ENCODE assay signal across 21 cellular contexts in the genomic region with DNA sequence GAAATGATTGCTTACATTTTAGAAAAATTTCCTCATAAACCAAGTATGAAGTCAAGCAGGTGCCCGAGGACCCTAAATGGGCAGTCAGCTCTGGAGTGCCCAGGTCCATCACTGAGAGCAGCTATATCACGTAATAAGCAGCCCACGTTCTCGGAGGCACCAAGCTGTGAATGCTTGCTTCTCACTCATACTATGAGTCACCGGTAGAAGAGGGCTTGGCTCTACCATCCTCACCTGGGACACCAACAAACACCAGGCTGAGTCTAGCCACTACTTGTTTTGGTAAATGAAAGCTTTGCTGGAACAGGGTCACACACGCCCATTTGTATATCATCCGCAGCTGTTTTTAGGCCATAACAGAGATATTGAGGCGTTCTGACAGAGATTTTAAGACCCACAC.
A peak's percentile ranks its signal among the peaks of the same experiment; 100 is the strongest.
DNase-seq lines count a peak whose midpoint lies in the region; ATAC-seq, FAIRE-seq and TF ChIP-seq lines count a peak whose summit lies in the region.
"Had no signal": no experiment of that assay in that cellular context is flagged by ENCODE, and none has a peak within 500 bp of the region (broad histone marks: within the 10 kb centered on the region; RNA-seq: fewer than 3 reads in every experiment).

No MANE protein-coding gene starts in this region.

- peaks cover 45% of the 10 kb centered on the region for H3K36me3 Mint-ChIP-seq in osteocyte (ENCODE audit: unreplicated experiment)

- peaks cover 63% of the 10 kb centered on the region for H3K4me1 Mint-ChIP-seq in osteocyte (ENCODE audit: unreplicated experiment)

- no peak overlapping the region for H3K4me3 ChIP-seq in BLaER1 treated with 17β-estradiol and CSF1 and Interleukin-3, amounts not matched to agents 10 nM and 100 nM
- H3K4me3 ChIP-seq in ovary, result no peak overlapping the region

- ATAC-seq in GM19452 (IDR thresholded peaks at IDR 0.05; ENCODE audit: unreplicated experiment) (no peak), HG03175 (IDR thresholded peaks at IDR 0.05; ENCODE audit: unreplicated experiment) (no peak)

- no peak overlapping the region for H3K27ac ChIP-seq in BLaER1 treated with 17β-estradiol and CSF1 and Interleukin-3, amounts not matched to agents 10 nM and 100 nM
- H3K27ac ChIP-seq in epithelial cell of prostate (no peak overlapping the region), ovary (no peak overlapping the region)
- H3K27ac ChIP-seq: KMS-11 had no signal

- peaks cover 26 to 100% (median 99%) of the 10 kb centered on the region in 11 experiments; a peak in 20 of 22 replicates for H4K20me1 ChIP-seq in BLaER1 treated with 17β-estradiol and CSF1 and Interleukin-3, amounts not matched to agents 10 nM and 100 nM

- peak; percentile 5 for DNase-seq in RCC 7860 (ENCODE audit: low spot score)
- peak; percentile 73 for DNase-seq in epithelial cell of prostate (ENCODE audit: low read depth, low spot score)
- DNase-seq in osteocyte (ENCODE audit: extremely low spot score, unreplicated experiment), result no peak
- no peak for DNase-seq in ovary
- DNase-seq: DMS53, EL, GF-D8, GOT3, HCEC 1CT, IMR-90, NCI-H1105, NCI-H2081 treated with DMSO at 0.1 percent for 48 hours, NCI-H2171 treated with DMSO at 0.1 percent for 48 hours, NCI-H526, OCI-M1 had no signal

- no peak overlapping the region for H3K4me3 Mint-ChIP-seq in osteocyte (ENCODE audit: unreplicated experiment)

- H3K4me1 ChIP-seq in BLaER1 treated with 17β-estradiol and CSF1 and Interleukin-3, amounts not matched to agents 10 nM and 100 nM, result peaks cover 52 to 94% (median 87%) of the 10 kb centered on the region in 10 experiments
- no peaks in the 10 kb centered on the region for H3K4me1 ChIP-seq in ovary (ENCODE audit: insufficient read depth)

- no peaks in the 10 kb centered on the region for H3K9me3 Mint-ChIP-seq in osteocyte (ENCODE audit: unreplicated experiment)

- TF ChIP-seq CTCF in osteocyte (IDR thresholded peaks at IDR 0.05) (no peak), ovary (IDR thresholded peaks at IDR 0.05) (no peak)

- H3K4me2 ChIP-seq in BLaER1 treated with 17β-estradiol and CSF1 and Interleukin-3, amounts not matched to agents 10 nM and 100 nM, result peak overlapping the region in 9 of 11 experiments; percentile 2 to 87 (median 66); a peak in 16 of 22 replicates
- H3K4me2 ChIP-seq: KMS-11 had no signal

- peak overlapping the region; percentile 38 for H3K27ac Mint-ChIP-seq in osteocyte (ENCODE audit: unreplicated experiment)

- FAIRE-seq in RCC 7860 (lab: Jason Lieb, UNC), result no peak
- FAIRE-seq: A204.1, D721Med had no signal

- TF ChIP-seq EP300 in ovary (IDR thresholded peaks at IDR 0.05), result no peak

- 82 to 92% (median 89%) methylated on average over 8 of the region's 8 CpGs for whole genome bisulfite sequencing in ovary, 3 donors

- peaks cover 0 to 71% (median 35%) of the 10 kb centered on the region in 11 experiments; a peak in 17 of 22 replicates for H3K36me3 ChIP-seq in BLaER1 treated with 17β-estradiol and CSF1 and Interleukin-3, amounts not matched to agents 10 nM and 100 nM
- H3K36me3 ChIP-seq in ovary, result no peaks in the 10 kb centered on the region

- H3K9me3 ChIP-seq in BLaER1 treated with 17β-estradiol and CSF1 and Interleukin-3, amounts not matched to agents 10 nM and 100 nM (replicated peaks in 1 of 11), result no peaks in the 10 kb centered on the region
- H3K9me3 ChIP-seq in ovary, result no peaks in the 10 kb centered on the region

- H3K9ac ChIP-seq in BLaER1 treated with 17β-estradiol and CSF1 and Interleukin-3, amounts not matched to agents 10 nM and 100 nM, result no peak overlapping the region
- H3K9ac ChIP-seq: KMS-11 had no signal

- no peaks in the 10 kb centered on the region for H3K27me3 ChIP-seq in BLaER1 treated with 17β-estradiol and CSF1 and Interleukin-3, amounts not matched to agents 10 nM and 100 nM
- no peaks in the 10 kb centered on the region for H3K27me3 ChIP-seq in ovary

- no peak for TF ChIP-seq POLR2A in ovary (IDR thresholded peaks at IDR 0.05)

- intact Hi-C loops in ovary (cut with DNase I), result no loop called here

- H3K27me3 Mint-ChIP-seq in osteocyte (ENCODE audit: unreplicated experiment), result no peaks in the 10 kb centered on the region

Comparison
In these comparisons a context has a peak if more than half of its experiments do, and no peak if none do; other contexts are left out.
1. DNase-seq: peak in RCC 7860 (single experiment) and epithelial cell of prostate (single experiment); none in osteocyte (single experiment) and ovary (0 of 5).